24 cellular contexts compared by ENCODE assay signal in genomic region chr1:199170711-199171110, GRCh38.
"Had no signal": no experiment of that assay in that cellular context is flagged by ENCODE, and none has a peak within 500 bp of the region (broad histone marks: within the 10 kb centered on the region; RNA-seq: fewer than 3 reads in every experiment).

No MANE protein-coding gene starts in this region.

- H3K4me1 ChIP-seq: adrenal gland, gastrocnemius medialis, suprapubic skin, tibial artery had no signal

- H3K27ac Mint-ChIP-seq: activated CD4-positive, alpha-beta T cell treated with anti-CD3 and anti-CD28 coated beads for 36 hours; activated naive CD4-positive, alpha-beta T cell treated with anti-CD3 and anti-CD28 coated beads for 36 hours; activated naive CD8-positive, alpha-beta T cell treated with anti-CD3 and anti-CD28 coated beads for 36 hours; activated T-cell treated with anti-CD3 and anti-CD28 coated beads, Interleukin-2, amount 50 U/mL, for 72 hours; memory B cell; naive thymus-derived CD8-positive, alpha-beta T cell had no signal

- H3K27me3 Mint-ChIP-seq: activated naive CD8-positive, alpha-beta T cell treated with anti-CD3 and anti-CD28 coated beads for 36 hours had no signal

- H3K4me3 Mint-ChIP-seq: activated CD4-positive, alpha-beta T cell treated with anti-CD3 and anti-CD28 coated beads for 36 hours; activated naive CD4-positive, alpha-beta T cell treated with anti-CD3 and anti-CD28 coated beads for 36 hours; activated naive CD8-positive, alpha-beta T cell treated with anti-CD3 and anti-CD28 coated beads for 36 hours; activated T-cell treated with anti-CD3 and anti-CD28 coated beads, Interleukin-2, amount 50 U/mL, for 72 hours; memory B cell; naive thymus-derived CD8-positive, alpha-beta T cell had no signal

- H3K36me3 ChIP-seq: adrenal gland, brain microvascular endothelial cell, gastrocnemius medialis, spleen, suprapubic skin, tibial artery had no signal

- H3K9me3 Mint-ChIP-seq: activated naive CD4-positive, alpha-beta T cell treated with anti-CD3 and anti-CD28 coated beads for 36 hours; activated T-cell treated with anti-CD3 and anti-CD28 coated beads, Interleukin-2, amount 50 U/mL, for 72 hours; memory B cell; naive thymus-derived CD8-positive, alpha-beta T cell had no signal

- H3K27me3 ChIP-seq: adrenal gland, brain microvascular endothelial cell, gastrocnemius medialis, spleen, suprapubic skin, tibial artery had no signal

- H3K36me3 Mint-ChIP-seq: memory B cell; naive thymus-derived CD8-positive, alpha-beta T cell had no signal

- ATAC-seq: activated CD4-positive, alpha-beta T cell treated with anti-CD3 and anti-CD28 coated beads for 36 hours; activated T-cell treated with anti-CD3 and anti-CD28 coated beads, Interleukin-2, amount 50 U/mL, for 72 hours; gastrocnemius medialis; left colon; naive thymus-derived CD8-positive, alpha-beta T cell had no signal

- DNase-seq: activated CD4-positive, alpha-beta T cell treated with anti-CD3 and anti-CD28 coated beads for 36 hours; activated CD4-positive, alpha-beta T cell treated with anti-CD3 and anti-CD28 coated beads, Interleukin-2, amount 50 U/mL, for 4 hours; activated CD4-positive, CD25-positive, alpha-beta regulatory T cell; activated effector memory CD4-positive, alpha-beta T cell treated with Interleukin-2 at 50 U/mL for 16 hours; activated naive CD4-positive, alpha-beta T cell treated with anti-CD3 and anti-CD28 coated beads for 36 hours; activated naive CD8-positive, alpha-beta T cell treated with anti-CD3 and anti-CD28 coated beads for 36 hours; activated T-cell treated with anti-CD3 and anti-CD28 coated beads for 4 hours; activated T-cell treated with anti-CD3 and anti-CD28 coated beads, Interleukin-2, amount 50 U/mL, for 72 hours; adrenal gland; aorta; brain microvascular endothelial cell; central memory CD4-positive, alpha-beta T cell; dermis blood vessel endothelial cell; effector CD4-positive, alpha-beta T cell; gastrocnemius medialis; glutamatergic neuron; left colon; naive thymus-derived CD8-positive, alpha-beta T cell; spleen; stimulated activated naive CD4-positive, alpha-beta T cell; T-helper 1 cell; tibial artery had no signal

- H3K9me3 ChIP-seq: adrenal gland, gastrocnemius medialis, spleen, suprapubic skin, tibial artery had no signal

- H3K4me3 ChIP-seq: adrenal gland, gastrocnemius medialis, spleen, suprapubic skin, tibial artery had no signal

- H3K27ac ChIP-seq: adrenal gland, brain microvascular endothelial cell, gastrocnemius medialis, spleen, suprapubic skin, tibial artery had no signal
